Comparison of ENCODE assay signal across 22 cellular contexts in genomic region chr11:33500331-33500730, GRCh38.
"Had no signal": no experiment of that assay in that cellular context is flagged by ENCODE, and none has a peak within 500 bp of the region (broad histone marks: within the 10 kb centered on the region; RNA-seq: fewer than 3 reads in every experiment).

No MANE protein-coding gene starts in this region.

- DNase-seq: colonic mucosa; effector CD8-positive, alpha-beta T cell; foreskin keratinocyte; left cardiac atrium; left lung; midbrain; naive thymus-derived CD4-positive, alpha-beta T cell; stimulated activated CD4-positive, alpha-beta T cell treated with anti-CD3 and anti-CD28 coated beads, Interleukin-4, amount 100 ng/mL, for 4 hours; stimulated activated naive CD8-positive, alpha-beta T cell treated with anti-CD3 and anti-CD28 coated beads, Interleukin-15, amount 100 ng/mL, for 72 hours; transverse colon had no signal

- H3K27ac ChIP-seq: colonic mucosa, epithelial cell of prostate, foreskin keratinocyte, gastroesophageal sphincter, heart left ventricle, hepatocyte, left lung, neural progenitor cell, prostate gland, right atrium auricular region, suprapubic skin, transverse colon, vagina had no signal

- H3K4me3 ChIP-seq: colonic mucosa, gastroesophageal sphincter, heart left ventricle, hepatocyte, left lung, neural progenitor cell, prostate gland, right atrium auricular region, suprapubic skin, transverse colon, vagina had no signal

- H3K9me3 ChIP-seq: colonic mucosa, gastroesophageal sphincter, heart left ventricle, left lung, prostate gland, right atrium auricular region, suprapubic skin, transverse colon, vagina had no signal

- H3K4me2 ChIP-seq: hepatocyte, neural progenitor cell had no signal

- H3K4me1 ChIP-seq: colonic mucosa, foreskin keratinocyte, gastroesophageal sphincter, heart left ventricle, left lung, neural progenitor cell, prostate gland, right atrium auricular region, suprapubic skin, transverse colon, vagina had no signal

- H3K9ac ChIP-seq: neural progenitor cell had no signal

- H2AFZ ChIP-seq: hepatocyte, neural progenitor cell had no signal

- H3K27me3 ChIP-seq: colonic mucosa, foreskin keratinocyte, hepatocyte, neural progenitor cell, right atrium auricular region, suprapubic skin, transverse colon, vagina had no signal

- ATAC-seq: esophagus mucosa; foreskin keratinocyte; gastroesophageal sphincter; heart left ventricle; left cardiac atrium; left lung; naive thymus-derived CD4-positive, alpha-beta T cell; sciatic nerve; stimulated activated memory B cell treated with anti-CD40 and anti-IgM and Interleukin-4, amounts not matched to agents 10 μg/mL and 1 μg/mL and 100 μg/mL, for 72 hours; stimulated activated naive CD8-positive, alpha-beta T cell treated with anti-CD3 and anti-CD28 coated beads, Interleukin-15, amount 100 ng/mL, for 72 hours had no signal

- H3K36me3 ChIP-seq: colonic mucosa, gastroesophageal sphincter, heart left ventricle, left lung, neural progenitor cell, prostate gland, right atrium auricular region, suprapubic skin, transverse colon, vagina had no signal
